In the genomic region with DNA sequence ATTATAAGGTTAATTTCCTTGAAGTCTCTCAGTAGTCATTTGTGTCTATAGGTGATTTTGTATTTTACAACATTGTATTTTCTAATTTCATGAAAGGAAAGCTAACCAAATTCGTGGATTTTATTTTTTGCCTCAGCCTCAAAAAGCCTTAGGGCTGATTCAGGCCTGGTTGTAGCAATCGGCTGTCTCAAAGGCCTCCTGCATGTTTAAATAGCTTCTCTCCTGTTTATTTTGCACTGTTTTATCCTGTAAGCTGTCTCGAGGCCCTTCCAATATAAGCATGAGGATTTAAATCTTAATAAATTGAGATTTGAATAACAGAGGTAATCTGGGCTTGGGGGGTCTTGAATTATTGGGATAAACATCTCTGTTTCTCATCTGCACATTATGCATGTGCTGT, we compare ENCODE assay signal across 18 cellular contexts. TPM values are rescaled to one million over a fixed set of nuclear protein-coding genes. Genes with fewer than 3 reads are reported as not detected.
DNase-seq lines count a peak whose midpoint lies in the region; ATAC-seq and TF ChIP-seq lines count a peak whose summit lies in the region.
"Had no signal": no experiment of that assay in that cellular context is flagged by ENCODE, and none has a peak within 500 bp of the region (broad histone marks: within the 10 kb centered on the region; RNA-seq: fewer than 3 reads in every experiment).

No MANE protein-coding gene starts in this region.

- H3K4me3 Mint-ChIP-seq in activated naive CD4-positive, alpha-beta T cell treated with anti-CD3 and anti-CD28 coated beads, Interleukin-2, amount 50 U/mL, for 24 hours: no peak overlapping the region
- H3K4me3 Mint-ChIP-seq in activated naive CD4-positive, alpha-beta T cell treated with anti-CD3 and anti-CD28 coated beads, Interleukin-2, amount 10 ng/mL, durations not matched to agents 7 days and 5 days: no peak overlapping the region
- H3K4me3 Mint-ChIP-seq in central memory CD8-positive, alpha-beta T cell: no peak overlapping the region
- no peak overlapping the region for H3K4me3 Mint-ChIP-seq in HFFc6

- no peaks in the 10 kb centered on the region for H3K27me3 Mint-ChIP-seq in activated naive CD4-positive, alpha-beta T cell treated with anti-CD3 and anti-CD28 coated beads, Interleukin-2, amount 50 U/mL, for 24 hours
- H3K27me3 Mint-ChIP-seq in activated naive CD4-positive, alpha-beta T cell treated with anti-CD3 and anti-CD28 coated beads, Interleukin-2, amount 10 ng/mL, durations not matched to agents 7 days and 5 days: no peaks in the 10 kb centered on the region
- H3K27me3 Mint-ChIP-seq in central memory CD8-positive, alpha-beta T cell: no peaks in the 10 kb centered on the region
- peaks cover 5% of the 10 kb centered on the region for H3K27me3 Mint-ChIP-seq in HFFc6 (ENCODE audit: insufficient read depth)

- H3K4me1 Mint-ChIP-seq in activated naive CD4-positive, alpha-beta T cell treated with anti-CD3 and anti-CD28 coated beads, Interleukin-2, amount 50 U/mL, for 24 hours: peaks cover 80% of the 10 kb centered on the region
- H3K4me1 Mint-ChIP-seq in activated naive CD4-positive, alpha-beta T cell treated with anti-CD3 and anti-CD28 coated beads, Interleukin-2, amount 10 ng/mL, durations not matched to agents 7 days and 5 days: peaks cover 9% of the 10 kb centered on the region
- H3K4me1 Mint-ChIP-seq in central memory CD8-positive, alpha-beta T cell: peaks cover 80% of the 10 kb centered on the region
- peaks cover 10% of the 10 kb centered on the region for H3K4me1 Mint-ChIP-seq in HFFc6 (ENCODE audit: low read depth)

- peaks cover 9% of the 10 kb centered on the region for H3K36me3 Mint-ChIP-seq in activated naive CD4-positive, alpha-beta T cell treated with anti-CD3 and anti-CD28 coated beads, Interleukin-2, amount 50 U/mL, for 24 hours
- H3K36me3 Mint-ChIP-seq in activated naive CD4-positive, alpha-beta T cell treated with anti-CD3 and anti-CD28 coated beads, Interleukin-2, amount 10 ng/mL, durations not matched to agents 7 days and 5 days: peaks cover 24% of the 10 kb centered on the region
- H3K36me3 Mint-ChIP-seq in central memory CD8-positive, alpha-beta T cell (ENCODE audit: insufficient read depth): peaks cover 28% of the 10 kb centered on the region
- H3K36me3 Mint-ChIP-seq in HFFc6 (ENCODE audit: low read depth): no peaks in the 10 kb centered on the region

- H3K27ac ChIP-seq in right lobe of liver: no peak overlapping the region
- H3K27ac ChIP-seq: A549, Peyer's patch, SJSA1 had no signal

- TF ChIP-seq CTCF in right lobe of liver (IDR thresholded peaks at IDR 0.05): no peak
- TF ChIP-seq CTCF in HFFc6 (IDR thresholded peaks at IDR 0.05): no peak

- no peaks in the 10 kb centered on the region for H3K36me3 ChIP-seq in right lobe of liver
- H3K36me3 ChIP-seq: Peyer's patch, SJSA1 had no signal

- no peaks in the 10 kb centered on the region for H3K9me3 ChIP-seq in right lobe of liver
- H3K9me3 ChIP-seq: A549, Peyer's patch, SJSA1 had no signal

- CTCF ChIA-PET in activated naive CD4-positive, alpha-beta T cell treated with anti-CD3 and anti-CD28 coated beads, Interleukin-2, amount 10 ng/mL, durations not matched to agents 7 days and 5 days (lab: Charles Lee): interaction anchor here (1.5 to 2.9 kb wide), 2 partner anchors 9 to 172 kb away, joined by 4 to 26 read pairs; no protein-coding TSS in a partner anchor

- H3K4me1 ChIP-seq in right lobe of liver: peaks cover 0 to 50% (median 14%) of the 10 kb centered on the region in 4 donors
- H3K4me1 ChIP-seq: A549, SJSA1 had no signal

- H3K27me3 ChIP-seq in right lobe of liver: no peaks in the 10 kb centered on the region
- H3K27me3 ChIP-seq: Peyer's patch, SJSA1 had no signal

- no peak for DNase-seq in activated naive CD4-positive, alpha-beta T cell treated with anti-CD3 and anti-CD28 coated beads, Interleukin-2, amount 10 ng/mL, durations not matched to agents 7 days and 5 days
- no peak for DNase-seq in central memory CD8-positive, alpha-beta T cell (ENCODE audit: low spot score in 2 of 2)
- DNase-seq in right lobe of liver: no peak
- DNase-seq in HFFc6: no peak
- DNase-seq in hypothalamus (lab: John Stamatoyannopoulos, UW): no peak
- DNase-seq: COR-L47; DMS 273 treated with DMSO at 0.1 percent for 48 hours; DND-41; H7; KG1; NCI-H1417; NCI-H1930; NK-92 treated with Interleukin-12 subunit alpha and Interleukin-12 subunit beta, amount 100 ng/mL, for 24 hours; Peyer's patch had no signal

- H3K4me3 ChIP-seq in right lobe of liver: no peak overlapping the region
- H3K4me3 ChIP-seq: A549, Peyer's patch, SJSA1 had no signal

- peak overlapping the region; percentile 42 for H3K27ac Mint-ChIP-seq in activated naive CD4-positive, alpha-beta T cell treated with anti-CD3 and anti-CD28 coated beads, Interleukin-2, amount 50 U/mL, for 24 hours
- H3K27ac Mint-ChIP-seq in activated naive CD4-positive, alpha-beta T cell treated with anti-CD3 and anti-CD28 coated beads, Interleukin-2, amount 10 ng/mL, durations not matched to agents 7 days and 5 days: no peak overlapping the region
- peak overlapping the region; percentile 80 for H3K27ac Mint-ChIP-seq in central memory CD8-positive, alpha-beta T cell (ENCODE audit: low read depth)
- no peak overlapping the region for H3K27ac Mint-ChIP-seq in HFFc6

- H3K9me3 Mint-ChIP-seq in activated naive CD4-positive, alpha-beta T cell treated with anti-CD3 and anti-CD28 coated beads, Interleukin-2, amount 50 U/mL, for 24 hours: no peaks in the 10 kb centered on the region
- no peaks in the 10 kb centered on the region for H3K9me3 Mint-ChIP-seq in activated naive CD4-positive, alpha-beta T cell treated with anti-CD3 and anti-CD28 coated beads, Interleukin-2, amount 10 ng/mL, durations not matched to agents 7 days and 5 days
- H3K9me3 Mint-ChIP-seq in central memory CD8-positive, alpha-beta T cell: no peaks in the 10 kb centered on the region
- H3K9me3 Mint-ChIP-seq in HFFc6: no peaks in the 10 kb centered on the region

- no peak for ATAC-seq in central memory CD8-positive, alpha-beta T cell (replicated peaks; ENCODE audit: extremely low read depth, poor library complexity, severe bottlenecking)
- ATAC-seq in right lobe of liver: peak in 3 of 4 donors; percentile 20 to 47 (median 38)
- ATAC-seq in GM18858 (IDR thresholded peaks at IDR 0.05; ENCODE audit: unreplicated experiment): no peak
- ATAC-seq: A549 had no signal

- intact Hi-C loops in right lobe of liver (cut with DNase I): no loop called here

- WGBS in right lobe of liver (ENCODE audit: insufficient coverage, low coverage, low lambda C conversion rate, missing lambda C conversion rate): 30% methylated on average over 3 of the region's 3 CpGs

- no peak for TF ChIP-seq POLR2A in right lobe of liver (IDR thresholded peaks at IDR 0.05)

RNA-seq across cellular contexts. Expression of a gene that starts 51.7 kb away (rescaled TPM):
- 10 to 100 TPM; 13.1 to 31.7 (median 17.6) TPM for total RNA-seq in right lobe of liver
- total RNA-seq in HFFc6 (2021; fragmentation: NEBNext Ultra II Directional; extraction: Animal tissue kit (Norgen Biotek cat#: 25700)): 10 to 100 TPM; 29.3 to 36.9 (median 33.8) TPM

Comparison
In these comparisons a context has a peak if more than half of its experiments do, and no peak if none do; other contexts are left out.
1. H3K27ac Mint-ChIP-seq: peak in activated naive CD4-positive, alpha-beta T cell treated with anti-CD3 and anti-CD28 coated beads, Interleukin-2, amount 50 U/mL, for 24 hours (single experiment) and central memory CD8-positive, alpha-beta T cell (single experiment); none in activated naive CD4-positive, alpha-beta T cell treated with anti-CD3 and anti-CD28 coated beads, Interleukin-2, amount 10 ng/mL, durations not matched to agents 7 days and 5 days (single experiment) and HFFc6 (single experiment).
2. ATAC-seq: peak in right lobe of liver (3 of 4); none in central memory CD8-positive, alpha-beta T cell (single experiment) and GM18858 (single experiment).